In the genomic region with DNA sequence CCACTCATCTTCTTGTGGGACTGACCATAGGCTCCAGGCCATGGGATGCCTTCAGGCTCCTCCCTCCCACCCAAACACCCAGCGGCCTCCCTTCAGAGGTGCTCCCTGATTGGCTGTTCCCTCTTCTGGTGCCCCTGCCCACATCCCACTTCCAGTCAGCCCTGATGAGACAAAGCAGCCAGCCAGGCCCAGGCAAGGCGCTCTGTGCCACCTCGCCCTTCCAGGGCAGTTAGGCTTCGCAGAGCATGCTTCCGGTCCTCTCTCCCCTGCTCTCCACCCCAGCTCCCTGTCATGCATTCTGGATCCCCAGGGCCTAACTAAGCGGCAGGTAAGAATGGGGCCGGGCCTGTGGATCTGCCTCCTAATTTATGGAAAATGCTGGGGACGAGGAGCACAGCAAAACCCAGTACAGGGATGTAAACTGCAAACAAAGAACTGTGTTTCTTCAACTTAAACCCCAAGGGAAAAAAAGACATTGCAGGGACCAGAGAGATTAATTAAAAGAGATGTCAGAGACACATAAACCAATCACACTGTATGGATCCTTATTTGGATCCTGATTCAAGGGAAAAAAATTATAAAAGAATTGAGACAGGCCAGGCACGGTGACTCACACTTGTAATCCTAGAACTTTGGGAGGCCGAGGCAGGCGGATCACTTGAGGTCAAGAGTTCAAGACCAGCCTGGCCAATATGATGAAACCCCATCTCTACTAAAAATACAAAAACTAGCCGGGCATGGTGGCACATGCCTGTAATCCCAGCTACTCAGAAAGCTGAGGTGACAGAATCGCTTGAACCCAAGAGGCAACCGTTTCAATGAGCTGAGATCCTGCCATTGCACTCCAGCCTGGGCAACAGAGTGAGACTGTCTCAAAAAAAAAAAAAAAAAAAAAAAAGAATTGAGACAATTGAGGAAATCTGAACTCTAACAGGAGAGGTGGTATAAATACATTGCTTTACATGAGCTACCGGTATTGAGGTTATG, we compare ENCODE assay signal across 1 cellular context.
TF ChIP-seq lines count a peak whose summit lies in the region.

No MANE protein-coding gene starts in this region.

TF ChIP-seq in IMR-90, 13 proteins besides CTCF, POLR2A, EP300 and RAD21:
- TF ChIP-seq NFE2L2 (IDR thresholded peaks at IDR 0.05; ENCODE audit: low read depth, low read length), result no peak
- peak; percentile 78; the same call in 1 of the 2 replicates for TF ChIP-seq FOS (IDR thresholded peaks at IDR 0.05; ENCODE audit: low read depth, low read length)
- no peak for TF ChIP-seq RFX5 (IDR thresholded peaks at IDR 0.05; ENCODE audit: low read depth, low read length)
- no peak for TF ChIP-seq MAFK (IDR thresholded peaks at IDR 0.05; ENCODE audit: low read depth, low read length)
- TF ChIP-seq, protein P1, sequence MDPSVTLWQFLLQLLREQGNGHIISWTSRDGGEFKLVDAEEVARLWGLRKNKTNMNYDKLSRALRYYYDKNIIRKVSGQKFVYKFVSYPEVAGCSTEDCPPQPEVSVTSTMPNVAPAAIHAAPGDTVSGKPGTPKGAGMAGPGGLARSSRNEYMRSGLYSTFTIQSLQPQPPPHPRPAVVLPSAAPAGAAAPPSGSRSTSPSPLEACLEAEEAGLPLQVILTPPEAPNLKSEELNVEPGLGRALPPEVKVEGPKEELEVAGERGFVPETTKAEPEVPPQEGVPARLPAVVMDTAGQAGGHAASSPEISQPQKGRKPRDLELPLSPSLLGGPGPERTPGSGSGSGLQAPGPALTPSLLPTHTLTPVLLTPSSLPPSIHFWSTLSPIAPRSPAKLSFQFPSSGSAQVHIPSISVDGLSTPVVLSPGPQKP (IDR thresholded peaks at IDR 0.05; ENCODE audit: borderline replicate concordance, low read depth, low read length), result no peak
- peak; percentile 29; the same call in 1 of the 2 replicates for TF ChIP-seq CEBPB (IDR thresholded peaks at IDR 0.05; ENCODE audit: low read depth, low read length)
- TF ChIP-seq BHLHE40 (IDR thresholded peaks at IDR 0.05; ENCODE audit: low read depth, low read length), result peak; percentile 56
- no peak for TF ChIP-seq RCOR1 (IDR thresholded peaks at IDR 0.05; ENCODE audit: insufficient replicate concordance, low read length)
